8 cellular contexts compared by ENCODE assay signal in the genomic region with DNA sequence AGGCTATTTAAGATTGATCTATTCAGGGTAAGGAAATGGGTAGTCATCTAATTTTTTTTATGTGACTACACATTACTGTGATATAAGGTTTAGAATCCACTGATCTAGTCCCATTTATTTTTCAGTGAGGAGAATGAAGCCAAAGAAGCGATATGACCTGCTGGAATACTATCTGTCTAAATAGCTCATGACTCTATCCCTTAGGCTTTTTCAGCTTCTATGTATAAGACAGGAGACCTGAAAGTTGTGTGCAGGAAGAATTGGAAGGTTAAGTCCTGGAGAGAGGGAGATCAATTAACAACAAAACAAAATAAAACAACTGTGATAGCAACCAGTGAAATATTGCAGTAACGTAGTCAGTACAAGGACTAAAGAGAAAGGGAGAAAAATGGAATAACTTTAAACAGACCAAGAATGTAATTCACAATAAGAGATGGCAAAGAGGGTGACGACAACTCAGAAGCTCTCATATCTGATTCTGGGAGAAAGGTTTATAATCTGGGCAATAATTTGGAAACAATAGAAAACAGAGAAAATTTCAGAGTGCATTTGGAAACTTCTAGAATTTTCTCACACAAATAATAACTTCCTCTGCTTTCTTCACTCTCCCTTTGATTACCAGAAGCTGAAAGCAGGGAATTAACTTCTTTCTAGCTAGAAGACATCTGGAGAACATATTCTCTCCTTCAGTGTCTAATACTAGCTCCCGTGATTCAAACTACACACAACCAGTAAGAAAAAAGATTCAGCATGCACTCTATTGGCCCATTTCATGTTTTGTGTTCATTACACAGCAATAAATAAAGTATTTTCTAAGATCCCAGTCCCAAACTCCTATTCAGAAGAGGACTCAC. TPM values are rescaled to one million over a fixed set of nuclear protein-coding genes. Genes with fewer than 3 reads are reported as not detected.
DNase-seq lines count a peak whose midpoint lies in the region; ATAC-seq and TF ChIP-seq lines count a peak whose summit lies in the region.

No MANE protein-coding gene starts in this region.

- peaks cover 48% of the 10 kb centered on the region for H3K4me1 Mint-ChIP-seq in activated T-cell treated with anti-CD3 and anti-CD28 coated beads, Interleukin-2, amount 50 U/mL, for 72 hours (ENCODE audit: low read depth)

- H3K4me3 ChIP-seq in uterus, result peak overlapping the region; percentile 28 to 35

- H3K9me3 ChIP-seq in uterus, result no peaks in the 10 kb centered on the region

- no peak for TF ChIP-seq CTCF in uterus (IDR thresholded peaks at IDR 0.05)

- H3K27ac Mint-ChIP-seq in activated T-cell treated with anti-CD3 and anti-CD28 coated beads, Interleukin-2, amount 50 U/mL, for 72 hours, result peak overlapping the region; percentile 99

- ATAC-seq in activated T-cell treated with anti-CD3 and anti-CD28 coated beads, Interleukin-2, amount 50 U/mL, for 72 hours (replicated peaks in 1 of 2), result peak; percentile 43 to 56
- ATAC-seq in SK-N-SH treated with all-trans-retinoic acid at 6 μM for 48 hours, result peak; percentile 38

- no peaks in the 10 kb centered on the region for H3K27me3 ChIP-seq in uterus

- peak overlapping the region; percentile 64 to 81 for H3K27ac ChIP-seq in uterus

- no peaks in the 10 kb centered on the region for H3K36me3 Mint-ChIP-seq in activated T-cell treated with anti-CD3 and anti-CD28 coated beads, Interleukin-2, amount 50 U/mL, for 72 hours (ENCODE audit: insufficient read depth in 2 of 2)

- no peaks in the 10 kb centered on the region for H3K36me3 ChIP-seq in uterus

- intact Hi-C loops in uterus (cut with DNase I; ENCODE audit: low total_unique reads), result no loop called here

- H3K4me3 Mint-ChIP-seq in activated T-cell treated with anti-CD3 and anti-CD28 coated beads, Interleukin-2, amount 50 U/mL, for 72 hours, result peak overlapping the region; percentile 88 to 98

- no peaks in the 10 kb centered on the region for H3K27me3 Mint-ChIP-seq in activated T-cell treated with anti-CD3 and anti-CD28 coated beads, Interleukin-2, amount 50 U/mL, for 72 hours (ENCODE audit: low read depth)

- H3K4me1 ChIP-seq in uterus, result no peaks in the 10 kb centered on the region

- no peaks in the 10 kb centered on the region for H3K9me3 Mint-ChIP-seq in activated T-cell treated with anti-CD3 and anti-CD28 coated beads, Interleukin-2, amount 50 U/mL, for 72 hours

- no peak for TF ChIP-seq POLR2A in uterus (IDR thresholded peaks at IDR 0.05)

- no peak for DNase-seq in activated T-cell treated with anti-CD3 and anti-CD28 coated beads, Interleukin-2, amount 50 U/mL, for 72 hours
- DNase-seq in activated T-cell treated with anti-CD3 and anti-CD28 coated beads for 4 hours (no peak), inferior parietal cortex (ENCODE audit: extremely low spot score) (peak; percentile 13), uterus (no peak), GF-D8 (lab: John Stamatoyannopoulos, UW) (no peak), occipital lobe (lab: John Stamatoyannopoulos, UW) (no peak)
- DNase-seq in stimulated activated CD4-positive, alpha-beta T cell treated with anti-CD3 and anti-CD28 coated beads, Interleukin-1b, Interleukin-23, amount 100 ng/mL, for 48 hours, result no peak

TF ChIP-seq in SK-N-SH treated with all-trans-retinoic acid at 6 μM for 48 hours, 23 proteins besides CTCF, POLR2A, EP300 and RAD21:
- no peak for TF ChIP-seq CSDC2 (CRISPR knock-in tag; IDR thresholded peaks at IDR 0.05)
- no peak for TF ChIP-seq ZFP30 (CRISPR knock-in tag; IDR thresholded peaks at IDR 0.05)
- no peak for TF ChIP-seq TSHZ2 (CRISPR knock-in tag; IDR thresholded peaks at IDR 0.05)
- no peak for TF ChIP-seq ZFP3 (CRISPR knock-in tag; IDR thresholded peaks at IDR 0.05)
- TF ChIP-seq, protein P1, sequence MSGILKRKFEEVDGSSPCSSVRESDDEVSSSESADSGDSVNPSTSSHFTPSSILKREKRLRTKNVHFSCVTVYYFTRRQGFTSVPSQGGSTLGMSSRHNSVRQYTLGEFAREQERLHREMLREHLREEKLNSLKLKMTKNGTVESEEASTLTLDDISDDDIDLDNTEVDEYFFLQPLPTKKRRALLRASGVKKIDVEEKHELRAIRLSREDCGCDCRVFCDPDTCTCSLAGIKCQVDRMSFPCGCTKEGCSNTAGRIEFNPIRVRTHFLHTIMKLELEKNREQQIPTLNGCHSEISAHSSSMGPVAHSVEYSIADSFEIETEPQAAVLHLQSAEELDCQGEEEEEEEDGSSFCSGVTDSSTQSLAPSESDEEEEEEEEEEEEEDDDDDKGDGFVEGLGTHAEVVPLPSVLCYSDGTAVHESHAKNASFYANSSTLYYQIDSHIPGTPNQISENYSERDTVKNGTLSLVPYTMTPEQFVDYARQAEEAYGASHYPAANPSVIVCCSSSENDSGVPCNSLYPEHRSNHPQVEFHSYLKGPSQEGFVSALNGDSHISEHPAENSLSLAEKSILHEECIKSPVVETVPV (CRISPR knock-in tag; IDR thresholded peaks at IDR 0.05), result no peak
- TF ChIP-seq ARNTL (CRISPR knock-in tag; IDR thresholded peaks at IDR 0.05; ENCODE audit: borderline replicate concordance, low read depth), result no peak
- no peak for TF ChIP-seq TCF4 (CRISPR knock-in tag; IDR thresholded peaks at IDR 0.05; ENCODE audit: borderline replicate concordance)
- no peak for TF ChIP-seq ESRRG (CRISPR knock-in tag; IDR thresholded peaks at IDR 0.05)
- no peak for TF ChIP-seq ZNF565 (CRISPR knock-in tag; conservative IDR thresholded peaks at IDR 0.05; ENCODE audit: low read depth)

RNA-seq across cellular contexts. Expression of gene CASP12, which starts 19.2 kb away (rescaled TPM):
- under 1 TPM in 1 of 2 donors, not detected in 1; 0.31 TPM for total RNA-seq in activated T-cell treated with anti-CD3 and anti-CD28 coated beads, Interleukin-2, amount 50 U/mL, for 72 hours
- 10 to 100 TPM in 1 of 4 donors, 1 to 10 TPM in 3; 1.2 to 20.7 (median 4.9) TPM for total RNA-seq in uterus
- not detected for total RNA-seq in occipital lobe

RNA-seq across cellular contexts. Expression of gene CASP4, which starts 50.9 kb away (rescaled TPM):
- 10 to 100 TPM; 43.6 to 60.6 TPM for total RNA-seq in activated T-cell treated with anti-CD3 and anti-CD28 coated beads, Interleukin-2, amount 50 U/mL, for 72 hours
- total RNA-seq in uterus (10 to 100 TPM; 39.4 to 67.1 (median 59.8) TPM), occipital lobe (1.9 TPM)

Comparison
In these comparisons a context has a peak if more than half of its experiments do, and no peak if none do; other contexts are left out.
1. RNA of gene CASP4, which starts 50.9 kb away (total RNA-seq): 39.4 to 67.1 TPM in uterus and 43.6 to 60.6 TPM in activated T-cell treated with anti-CD3 and anti-CD28 coated beads, Interleukin-2, amount 50 U/mL, for 72 hours; 1.9 TPM in occipital lobe (single experiment); every median in the first group is over 10 times any median in the second.